Comparison of ENCODE assay signal across 20 cellular contexts in genomic region chr6:82073484-82073883, GRCh38.
DNase-seq lines count a peak whose midpoint lies in the region; ATAC-seq, FAIRE-seq and TF ChIP-seq lines count a peak whose summit lies in the region.
"Had no signal": no experiment of that assay in that cellular context is flagged by ENCODE, and none has a peak within 500 bp of the region (broad histone marks: within the 10 kb centered on the region; RNA-seq: fewer than 3 reads in every experiment).

No MANE protein-coding gene starts in this region.

- intact Hi-C loops in HepG2 (cut with micrococcal nuclease; ENCODE audit: unreplicated experiment): no loop called here
- intact Hi-C loops in right lobe of liver (cut with DNase I): no loop called here
- intact Hi-C loops in left ventricle myocardium superior (cut with micrococcal nuclease): no loop called here

- POLR2A ChIA-PET in HepG2 (lab: Yijun Ruan, JAX): no interaction called here
- POLR2A ChIA-PET in HEK293T (lab: Yijun Ruan, JAX): no interaction called here

- ATAC-seq in HepG2 (peak; percentile 46; the same call in 2 of the 3 replicates), right lobe of liver (no peak), left ventricle myocardium superior (no peak)
- ATAC-seq: activated naive CD4-positive, alpha-beta T cell treated with anti-CD3 and anti-CD28 coated beads, Interleukin-2, amount 50 U/mL, for 72 hours; K562; left colon; natural killer cell; pancreas; stimulated activated naive B cell treated with anti-CD40 and anti-IgM and Interleukin-4, amounts not matched to agents 10 μg/mL and 1 μg/mL and 100 μg/mL, for 72 hours had no signal

- peaks cover 27% of the 10 kb centered on the region for H3K4me1 Mint-ChIP-seq in endodermal cell
- H3K4me1 Mint-ChIP-seq: natural killer cell; stimulated activated naive B cell treated with anti-CD40 and anti-IgM and Interleukin-4, amounts not matched to agents 10 μg/mL and 1 μg/mL and 100 μg/mL, for 72 hours had no signal

- no peak for TF ChIP-seq RAD21 in HepG2 (CRISPR knock-in tag; IDR thresholded peaks at IDR 0.05)

- CTCF ChIA-PET in HepG2 (lab: Yijun Ruan, JAX; ENCODE audit: low intra/inter-chr PET ratio, low total read pairs): no interaction called here
- CTCF ChIA-PET in HEK293T (lab: Yijun Ruan, JAX): no interaction called here

- H3K9me3 ChIP-seq in HepG2 (ENCODE audit: low read length) (no peaks in the 10 kb centered on the region), right lobe of liver (no peaks in the 10 kb centered on the region), endodermal cell (ENCODE audit: control insufficient read depth, low read length) (no peaks in the 10 kb centered on the region)
- H3K9me3 ChIP-seq: pancreas, testis had no signal

- H3K79me2 ChIP-seq in HepG2 (ENCODE audit: insufficient read depth, low read length): no peaks in the 10 kb centered on the region

- no peaks in the 10 kb centered on the region for H3K27me3 Mint-ChIP-seq in endodermal cell (ENCODE audit: insufficient read depth)
- H3K27me3 Mint-ChIP-seq: CD4-positive, alpha-beta T cell; stimulated activated naive B cell treated with anti-CD40 and anti-IgM and Interleukin-4, amounts not matched to agents 10 μg/mL and 1 μg/mL and 100 μg/mL, for 72 hours had no signal

- no peak overlapping the region for H3K4me3 Mint-ChIP-seq in endodermal cell
- H3K4me3 Mint-ChIP-seq: CD4-positive, alpha-beta T cell; mesothelial cell of epicardium; natural killer cell; stimulated activated naive B cell treated with anti-CD40 and anti-IgM and Interleukin-4, amounts not matched to agents 10 μg/mL and 1 μg/mL and 100 μg/mL, for 72 hours had no signal

- H3K27ac ChIP-seq in HepG2 (ENCODE audit: extremely low read length, insufficient read depth, low read length) (no peak overlapping the region), right lobe of liver (no peak overlapping the region), endodermal cell (ENCODE audit: low read depth, low read length) (no peak overlapping the region)
- H3K27ac ChIP-seq: pancreas, testis had no signal

- FAIRE-seq in HepG2 (lab: Jason Lieb, UNC): no peak
- FAIRE-seq: K562, pancreas had no signal

- H3K4me2 ChIP-seq in HepG2 (ENCODE audit: low read depth, low read length): no peak overlapping the region

- TF ChIP-seq CTCF in HepG2 (CRISPR knock-in tag; IDR thresholded peaks at IDR 0.05) (no peak), right lobe of liver (IDR thresholded peaks at IDR 0.05) (no peak), endodermal cell (conservative IDR thresholded peaks at IDR 0.05) (no peak)

- H3K4me3 ChIP-seq in HepG2 (replicated peaks in 1 of 3; ENCODE audit: insufficient read depth in 1 of 3, low read depth in 2 of 3, low read length in 3 of 3) (no peak overlapping the region), right lobe of liver (no peak overlapping the region), endodermal cell (ENCODE audit: low read length) (no peak overlapping the region)
- H3K4me3 ChIP-seq: K562, pancreas, testis had no signal

- no peaks in the 10 kb centered on the region for H3K9me3 Mint-ChIP-seq in endodermal cell
- H3K9me3 Mint-ChIP-seq: activated naive CD4-positive, alpha-beta T cell treated with anti-CD3 and anti-CD28 coated beads, Interleukin-2, amount 50 U/mL, for 72 hours; CD4-positive, alpha-beta T cell; mesothelial cell of epicardium; natural killer cell; stimulated activated naive B cell treated with anti-CD40 and anti-IgM and Interleukin-4, amounts not matched to agents 10 μg/mL and 1 μg/mL and 100 μg/mL, for 72 hours had no signal

- in situ Hi-C loops in HepG2 (cut with HindIII; ENCODE audit: extremely low pct_ligation_motif_present, low pct_unique_long_range_greater_than_20kb): no loop called here

- 82% methylated on average over 5 of the region's 5 CpGs for WGBS in HepG2 (ENCODE audit: low lambda C conversion rate)
- WGBS in right lobe of liver (ENCODE audit: insufficient coverage, low coverage, low lambda C conversion rate, missing lambda C conversion rate): 74% methylated on average over 4 of the region's 5 CpGs
- WGBS in endodermal cell (ENCODE audit: insufficient coverage in 1 of 2, insufficient read length in 1 of 2), 2 experiments: 70 to 77% methylated on average over 3 to 5 of the region's 5 CpGs

- BruUV-seq in HepG2 (replicated peaks; lab: Mats Ljungman, UMichigan): no TSS peak

- TF ChIP-seq POLR2A in HepG2 (IDR thresholded peaks at IDR 0.05; ENCODE audit: insufficient read depth in 1 of 2, low read depth in 2 of 2, low read length in 2 of 2): no peak
- TF ChIP-seq POLR2A in right lobe of liver (IDR thresholded peaks at IDR 0.05): no peak

- no peaks in the 10 kb centered on the region for H3K36me3 ChIP-seq in HepG2 (replicated peaks in 1 of 2; ENCODE audit: control insufficient read depth in 1 of 2, insufficient read depth in 2 of 2, low read length in 2 of 2)
- no peaks in the 10 kb centered on the region for H3K36me3 ChIP-seq in right lobe of liver
- H3K36me3 ChIP-seq in endodermal cell (ENCODE audit: control insufficient read depth, insufficient read depth, low read length): no peaks in the 10 kb centered on the region
- H3K36me3 ChIP-seq: pancreas had no signal

- no peak for TF ChIP-seq EP300 in HepG2 (IDR thresholded peaks at IDR 0.05; ENCODE audit: low read depth in 2 of 2, low read length in 2 of 2)
- no peak for TF ChIP-seq EP300 in HepG2 (CRISPR knock-in tag; IDR thresholded peaks at IDR 0.05; ENCODE audit: borderline replicate concordance)

- H3K9ac ChIP-seq in HepG2 (ENCODE audit: insufficient read depth, low read depth, low read length) (no peak overlapping the region), endodermal cell (ENCODE audit: extremely low read depth, low read length, poor library complexity, severe bottlenecking) (no peak overlapping the region)

- H3K27ac Mint-ChIP-seq in endodermal cell: no peak overlapping the region
- H3K27ac Mint-ChIP-seq: CD4-positive, alpha-beta T cell; mesothelial cell of epicardium; natural killer cell; stimulated activated naive B cell treated with anti-CD40 and anti-IgM and Interleukin-4, amounts not matched to agents 10 μg/mL and 1 μg/mL and 100 μg/mL, for 72 hours had no signal

- DNase-seq in HepG2 (ENCODE audit: low spot score): no peak
- DNase-seq in right lobe of liver: no peak
- DNase-seq in NCI-H748 treated with DMSO at 0.1 percent for 48 hours (lab: John Stamatoyannopoulos, UW): peak; percentile 76
- DNase-seq in endodermal cell: peak; percentile 50
- no peak for DNase-seq in HEK293T (ENCODE audit: extremely low spot score)
- no peak for DNase-seq in NCI-H2029 (lab: John Stamatoyannopoulos, UW)
- DNase-seq in left ventricle myocardium superior: no peak
- DNase-seq: activated CD4-positive, alpha-beta T cell treated with anti-CD3 and anti-CD28 coated beads for 1 hour; CD4-positive, alpha-beta T cell; left colon; natural killer cell; NCI-H2107; pancreas; RPMI8226; stimulated activated naive B cell treated with anti-CD40 and anti-IgM and Interleukin-4, amounts not matched to agents 10 μg/mL and 1 μg/mL and 100 μg/mL, for 72 hours; T-helper 9 cell; testis had no signal

- peaks cover 26% of the 10 kb centered on the region for H3K4me1 ChIP-seq in HepG2 (ENCODE audit: insufficient read depth, low read length)
- H3K4me1 ChIP-seq in right lobe of liver: no peaks in the 10 kb centered on the region
- H3K4me1 ChIP-seq in endodermal cell (ENCODE audit: control insufficient read depth, insufficient read depth, low read length): peaks cover 5% of the 10 kb centered on the region
- H3K4me1 ChIP-seq: pancreas, testis had no signal

- no peaks in the 10 kb centered on the region for H3K36me3 Mint-ChIP-seq in endodermal cell (ENCODE audit: low read depth)
- H3K36me3 Mint-ChIP-seq: activated naive CD4-positive, alpha-beta T cell treated with anti-CD3 and anti-CD28 coated beads, Interleukin-2, amount 50 U/mL, for 72 hours; mesothelial cell of epicardium; natural killer cell; stimulated activated naive B cell treated with anti-CD40 and anti-IgM and Interleukin-4, amounts not matched to agents 10 μg/mL and 1 μg/mL and 100 μg/mL, for 72 hours had no signal

- no peaks in the 10 kb centered on the region for H3K27me3 ChIP-seq in HepG2 (ENCODE audit: control insufficient read depth in 1 of 2, insufficient read depth in 2 of 2, low read length in 2 of 2)
- no peaks in the 10 kb centered on the region for H3K27me3 ChIP-seq in right lobe of liver
- H3K27me3 ChIP-seq in endodermal cell (ENCODE audit: control insufficient read depth, insufficient read depth, low read length, poor library complexity, severe bottlenecking): peaks cover 6% of the 10 kb centered on the region
- H3K27me3 ChIP-seq: pancreas, testis had no signal

- peak overlapping the region; percentile 0 for H2AFZ ChIP-seq in HepG2 (ENCODE audit: low read length)

- no peaks in the 10 kb centered on the region for H4K20me1 ChIP-seq in HepG2 (ENCODE audit: insufficient read depth, low read length)

TF ChIP-seq in HepG2, 621 proteins besides CTCF, POLR2A, EP300 and RAD21:
- TF ChIP-seq ZNF747 (CRISPR knock-in tag; IDR thresholded peaks at IDR 0.05; ENCODE audit: borderline replicate concordance) (no peak), ETV5 (CRISPR knock-in tag; IDR thresholded peaks at IDR 0.05; ENCODE audit: borderline replicate concordance) (no peak)

TF ChIP-seq in HEK293T, 16 proteins besides CTCF, POLR2A, EP300 and RAD21:
- no peak for TF ChIP-seq L3MBTL2 (conservative IDR thresholded peaks at IDR 0.05)
- no peak for TF ChIP-seq LEF1 (IDR thresholded peaks at IDR 0.05; ENCODE audit: borderline replicate concordance)
- TF ChIP-seq BHLHE40 (IDR thresholded peaks at IDR 0.05; ENCODE audit: borderline replicate concordance): no peak
- no peak for TF ChIP-seq FOXM1 (IDR thresholded peaks at IDR 0.05; ENCODE audit: borderline replicate concordance)
- TF ChIP-seq NFRKB (IDR thresholded peaks at IDR 0.05): no peak
- TF ChIP-seq HDGF (IDR thresholded peaks at IDR 0.05; ENCODE audit: borderline replicate concordance): no peak
- no peak for TF ChIP-seq PKNOX1 (IDR thresholded peaks at IDR 0.05)
- no peak for TF ChIP-seq TARDBP (IDR thresholded peaks at IDR 0.05)
- TF ChIP-seq ELF4 (IDR thresholded peaks at IDR 0.05): no peak

Comparison
In these comparisons a context has a peak if more than half of its experiments do, and no peak if none do; other contexts are left out.
1. DNase-seq: peak in NCI-H748 treated with DMSO at 0.1 percent for 48 hours (single experiment) and endodermal cell (single experiment); none in HepG2 (single experiment), right lobe of liver (0 of 3), HEK293T (single experiment), NCI-H2029 (single experiment) and left ventricle myocardium superior (single experiment).